In genomic region chr14:101331141-101331525, GRCh38 we compare ENCODE assay signal across 7 cellular contexts.
"Had no signal": no experiment of that assay in that cellular context is flagged by ENCODE, and none has a peak within 500 bp of the region (broad histone marks: within the 10 kb centered on the region; RNA-seq: fewer than 3 reads in every experiment).

No MANE protein-coding gene starts in this region.

- H3K9me3 ChIP-seq: HAP-1 had no signal

- H3K9ac ChIP-seq: GM23248 had no signal

- ATAC-seq: HCT116 had no signal

- H3K4me1 ChIP-seq: HAP-1 had no signal

- H2AFZ ChIP-seq: GM23248 had no signal

- H3K4me3 ChIP-seq: GM23248, HAP-1 had no signal

- H3K27ac ChIP-seq: GM23248 had no signal

- DNase-seq: GM23248, GOT3, H7, HFFc6, IMR-90 had no signal

- H3K27ac Mint-ChIP-seq: HFFc6 had no signal

- H3K36me3 ChIP-seq: HAP-1 had no signal

- H3K4me3 Mint-ChIP-seq: HFFc6 had no signal
